ENCODE assay signal across 9 cellular contexts in genomic region chr15:99122831-99123705, GRCh38. TPM values are rescaled to one million over a fixed set of nuclear protein-coding genes. Genes with fewer than 3 reads are reported as not detected.
DNase-seq lines count a peak whose midpoint lies in the region; ATAC-seq, FAIRE-seq and TF ChIP-seq lines count a peak whose summit lies in the region.
"Had no signal": no experiment of that assay in that cellular context is flagged by ENCODE, and none has a peak within 500 bp of the region (broad histone marks: within the 10 kb centered on the region; RNA-seq: fewer than 3 reads in every experiment).

No MANE protein-coding gene starts in this region.

- H3K9me3 ChIP-seq in RWPE2 (ENCODE audit: severe bottlenecking) (no peaks in the 10 kb centered on the region), esophagus muscularis mucosa (no peaks in the 10 kb centered on the region), neuronal stem cell (replicated peaks in 1 of 2; ENCODE audit: control insufficient read depth in 2 of 2, insufficient read depth in 1 of 2, low read depth in 1 of 2, low read length in 2 of 2) (no peaks in the 10 kb centered on the region)

- no peak overlapping the region for H3K4ac ChIP-seq in neuronal stem cell (ENCODE audit: low read length)

- no peak overlapping the region for H3K9ac ChIP-seq in neuronal stem cell (ENCODE audit: low read depth, low read length, poor library complexity)

- ATAC-seq in RWPE2 (ENCODE audit: low read depth) (no peak), GM21367 (IDR thresholded peaks at IDR 0.05; ENCODE audit: unreplicated experiment) (no peak)

- 40% methylated on average over 15 of the region's 21 CpGs for WGBS in esophagus muscularis mucosa
- WGBS in neuronal stem cell (ENCODE audit: extremely low coverage in 2 of 2, insufficient read length in 2 of 2, insufficient replicate concordance in 1 of 2), 2 donors, result no CpG with 5 or more reads among the region's 21 CpGs

- no peak overlapping the region for H4K91ac ChIP-seq in neuronal stem cell (ENCODE audit: low read depth, low read length, poor library complexity)

- H2BK15ac ChIP-seq in neuronal stem cell (ENCODE audit: low read length), result no peak overlapping the region

- no peak for TF ChIP-seq EP300 in esophagus muscularis mucosa (IDR thresholded peaks at IDR 0.05)

- peak overlapping the region; percentile 84 for H2AFZ ChIP-seq in neuronal stem cell (ENCODE audit: low read length)

- H4K8ac ChIP-seq in neuronal stem cell (ENCODE audit: low read depth, low read length), result no peak overlapping the region

- no peak overlapping the region for H3K4me2 ChIP-seq in neuronal stem cell (ENCODE audit: insufficient read depth, low read length, poor library complexity, severe bottlenecking)

- no peaks in the 10 kb centered on the region for H3K36me3 ChIP-seq in RWPE2 (ENCODE audit: low read depth)
- peaks cover 19 to 77% (median 56%) of the 10 kb centered on the region in 4 donors for H3K36me3 ChIP-seq in esophagus muscularis mucosa
- H3K36me3 ChIP-seq in neuronal stem cell (replicated peaks in 1 of 2; ENCODE audit: control insufficient read depth in 2 of 2, insufficient read depth in 2 of 2, low read length in 2 of 2), result peaks cover 0 to 31% of the 10 kb centered on the region in 2 donors

- peak overlapping the region; percentile 54 for H2BK5ac ChIP-seq in neuronal stem cell (ENCODE audit: low read length)

- DNase-seq in RWPE2 (ENCODE audit: low spot score) (no peak), esophagus muscularis mucosa (ENCODE audit: extremely low spot score) (no peak), neuronal stem cell (ENCODE audit: low spot score) (no peak), NCI-H1105 treated with DMSO at 0.1 percent for 48 hours (lab: John Stamatoyannopoulos, UW) (no peak)
- no peak for DNase-seq in activated CD4-positive, CD25-positive, alpha-beta regulatory T cell (lab: John Stamatoyannopoulos, UW)
- DNase-seq in stimulated activated CD4-positive, alpha-beta T cell treated with anti-CD3 and anti-CD28 coated beads, Interleukin-15, amount 100 ng/mL, for 24 hours, result no peak
- DNase-seq: activated CD8-positive, alpha-beta memory T cell treated with anti-CD3 and anti-CD28 coated beads for 24 hours had no signal

- no peaks in the 10 kb centered on the region for H3K79me1 ChIP-seq in neuronal stem cell (ENCODE audit: low read depth, low read length)

- peak overlapping the region; percentile 93 for H3K18ac ChIP-seq in neuronal stem cell (ENCODE audit: low read length)

- TF ChIP-seq CTCF in RWPE2 (IDR thresholded peaks at IDR 0.05; ENCODE audit: poor library complexity, severe bottlenecking) (no peak), esophagus muscularis mucosa (IDR thresholded peaks at IDR 0.05) (no peak)

- H3K4me1 ChIP-seq in RWPE2 (ENCODE audit: insufficient read depth, poor library complexity, severe bottlenecking), result peaks cover 13% of the 10 kb centered on the region
- peaks cover 67 to 100% (median 100%) of the 10 kb centered on the region in 4 donors for H3K4me1 ChIP-seq in esophagus muscularis mucosa
- H3K4me1 ChIP-seq in neuronal stem cell (ENCODE audit: control insufficient read depth in 2 of 2, insufficient read depth in 1 of 2, low read depth in 1 of 2, low read length in 2 of 2), result peaks cover 24 to 32% of the 10 kb centered on the region in 2 donors

- no peak overlapping the region for H2BK120ac ChIP-seq in neuronal stem cell (ENCODE audit: low read depth, low read length)

- no peak for TF ChIP-seq POLR2A in esophagus muscularis mucosa (IDR thresholded peaks at IDR 0.05; ENCODE audit: low read depth)

- H3K23ac ChIP-seq in neuronal stem cell (ENCODE audit: low read depth, low read length, poor library complexity), result no peak overlapping the region

- H3K14ac ChIP-seq in neuronal stem cell (ENCODE audit: low read length), result no peak overlapping the region

- H3K27me3 ChIP-seq in RWPE2 (ENCODE audit: insufficient read depth, poor library complexity, severe bottlenecking) (no peaks in the 10 kb centered on the region), esophagus muscularis mucosa (no peaks in the 10 kb centered on the region), neuronal stem cell (ENCODE audit: control insufficient read depth in 3 of 3, insufficient read depth in 3 of 3, low read depth in 1 of 3, low read length in 3 of 3) (no peaks in the 10 kb centered on the region)

- intact Hi-C loops in esophagus muscularis mucosa (cut with DNase I), result loop anchor here (5.0 kb wide), 1 partner anchor 49 kb away; no protein-coding TSS in a partner anchor

- H3K4me3 ChIP-seq in RWPE2 (ENCODE audit: severe bottlenecking) (no peak overlapping the region), esophagus muscularis mucosa (peak overlapping the region; percentile 9 to 46 (median 37)), neuronal stem cell (ENCODE audit: low read length in 2 of 2) (no peak overlapping the region)

- peak overlapping the region; percentile 70 for H2AK5ac ChIP-seq in neuronal stem cell (ENCODE audit: low read depth, low read length)

- H2BK12ac ChIP-seq in neuronal stem cell (ENCODE audit: low read length), result peak overlapping the region; percentile 64

- peak; percentile 60 for FAIRE-seq in A204.1 (lab: Jason Lieb, UNC)

- H3K27ac ChIP-seq in RWPE2 (ENCODE audit: poor library complexity, severe bottlenecking) (peak overlapping the region; percentile 74), esophagus muscularis mucosa (replicated peaks in 1 of 4) (peak overlapping the region; percentile 97 to 98 (median 98)), neuronal stem cell (replicated peaks; ENCODE audit: low read length) (peak overlapping the region; percentile 80)

RNA-seq across cellular contexts. Expression of gene SYNM, which starts 18.2 kb away (rescaled TPM):
- 1,000 to 10,000 TPM; 1,866 to 2,563 (median 2,454) TPM for total RNA-seq in esophagus muscularis mucosa
- polyA plus RNA-seq in neuronal stem cell (2013, experiment 1 of 2), result 0.82 TPM
- 0.94 TPM for polyA plus RNA-seq in neuronal stem cell (2013, experiment 2 of 2)

Comparison
In these comparisons a context has a peak if more than half of its experiments do, and no peak if none do; other contexts are left out.
1. H3K4me3 ChIP-seq: peak in esophagus muscularis mucosa (4 of 4); none in RWPE2 (single experiment) and neuronal stem cell (0 of 2).
2. Peak in every context shown above with its lines, with median percentiles within 50 percentile points of each other: H3K27ac ChIP-seq.